ENCODE assay signal across 29 cellular contexts in genomic region chr12:118946256-118946655, GRCh38. TPM values are rescaled to one million over a fixed set of nuclear protein-coding genes. Genes with fewer than 3 reads are reported as not detected.
"Had no signal": no experiment of that assay in that cellular context is flagged by ENCODE, and none has a peak within 500 bp of the region (broad histone marks: within the 10 kb centered on the region; RNA-seq: fewer than 3 reads in every experiment).

No MANE protein-coding gene starts in this region.

- ATAC-seq: activated CD4-positive, alpha-beta T cell treated with anti-CD3 and anti-CD28 coated beads for 36 hours; activated CD8-positive, alpha-beta memory T cell treated with anti-CD3 and anti-CD28 coated beads, Interleukin-2, amount 10 ng/mL, durations not matched to agents 7 days and 5 days; activated CD8-positive, alpha-beta T cell treated with anti-CD3 and anti-CD28 coated beads, Interleukin-2, amount 10 ng/mL, durations not matched to agents 7 days and 5 days; activated naive CD8-positive, alpha-beta T cell treated with anti-CD3 and anti-CD28 coated beads, Interleukin-2, amount 50 U/mL, for 24 hours; body of pancreas; effector memory CD8-positive, alpha-beta T cell; foreskin keratinocyte; gastrocnemius medialis; heart left ventricle had no signal

- H3K27me3 ChIP-seq: adrenal gland, body of pancreas, foreskin keratinocyte had no signal

- H3K27ac ChIP-seq: adrenal gland, body of pancreas, esophagus muscularis mucosa, foreskin keratinocyte, gastrocnemius medialis, heart left ventricle had no signal

- H3K4me1 ChIP-seq: adrenal gland, body of pancreas, esophagus muscularis mucosa, foreskin keratinocyte, gastrocnemius medialis, heart left ventricle had no signal

- DNase-seq: activated CD4-positive, alpha-beta memory T cell treated with anti-CD3 and anti-CD28 coated beads for 36 hours; activated CD4-positive, alpha-beta T cell treated with anti-CD3 and anti-CD28 coated beads for 36 hours; activated CD4-positive, alpha-beta T cell treated with anti-CD3 and anti-CD28 coated beads, Interleukin-2, amount 10 ng/mL, durations not matched to agents 24 days and 14 days; activated CD4-positive, CD25-positive, alpha-beta regulatory T cell; activated CD4-positive, CD25-positive, alpha-beta regulatory T cell treated with anti-CD3 and anti-CD28 coated beads, Interleukin-2, amount 50 U/mL, for 72 hours; activated CD8-positive, alpha-beta memory T cell treated with anti-CD3 and anti-CD28 coated beads, Interleukin-2, amount 10 ng/mL, durations not matched to agents 7 days and 5 days; activated CD8-positive, alpha-beta memory T cell treated with anti-CD3 and anti-CD28 coated beads, Interleukin-2, amount 50 U/mL, for 4 hours; activated CD8-positive, alpha-beta T cell treated with anti-CD3 and anti-CD28 coated beads, Interleukin-2, amount 10 ng/mL, durations not matched to agents 7 days and 5 days; activated effector memory CD4-positive, alpha-beta T cell treated with anti-CD3 and anti-CD28 coated beads, Interleukin-2, amount 50 U/mL, for 16 hours; activated naive CD4-positive, alpha-beta T cell treated with anti-CD3 and anti-CD28 coated beads for 36 hours; activated naive CD8-positive, alpha-beta T cell treated with anti-CD3 and anti-CD28 coated beads for 36 hours; activated naive CD8-positive, alpha-beta T cell treated with anti-CD3 and anti-CD28 coated beads, Interleukin-2, amount 50 U/mL, for 24 hours; activated T-cell treated with anti-CD3 and anti-CD28 coated beads, Interleukin-2, amount 50 U/mL, for 1 hour; activated T-cell treated with anti-CD3 and anti-CD28 coated beads, Interleukin-2, amount 50 U/mL, for 48 hours; adrenal gland; amygdala; aorta; body of pancreas; caudate nucleus; cortex of kidney; dermis blood vessel endothelial cell; effector CD4-positive, alpha-beta T cell; effector memory CD8-positive, alpha-beta T cell; erythroblast; foreskin keratinocyte; gastrocnemius medialis; glutamatergic neuron; heart left ventricle had no signal

- H3K9me3 ChIP-seq: adrenal gland, body of pancreas, esophagus muscularis mucosa, gastrocnemius medialis, heart left ventricle had no signal

- H3K4me3 ChIP-seq: adrenal gland, body of pancreas, esophagus muscularis mucosa, gastrocnemius medialis, heart left ventricle had no signal

- H3K36me3 ChIP-seq: adrenal gland, esophagus muscularis mucosa, gastrocnemius medialis, heart left ventricle had no signal

RNA-seq across cellular contexts. Expression of gene SRRM4, which starts 35.1 kb away (rescaled TPM):
- polyA plus RNA-seq: foreskin keratinocyte had no signal
